In the genomic region with DNA sequence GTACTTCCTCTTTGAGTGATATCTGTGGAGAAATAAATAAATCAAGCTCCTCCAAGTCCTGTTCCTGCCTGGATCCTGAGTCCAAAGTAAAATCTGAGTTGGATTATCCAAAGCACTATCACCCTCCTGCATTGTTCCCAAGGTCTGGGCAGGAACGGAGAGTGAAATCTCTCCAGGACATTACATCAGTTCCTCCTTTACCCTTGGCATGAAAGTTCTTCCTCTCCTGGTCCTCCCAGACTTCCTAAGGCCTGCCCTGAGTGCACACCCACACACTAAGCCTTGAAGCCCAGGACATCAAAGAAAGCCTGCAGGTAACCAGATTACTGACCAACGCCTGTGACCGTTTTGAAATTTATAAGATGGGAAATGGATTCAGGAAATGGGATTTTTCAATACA, we compare ENCODE assay signal across 10 cellular contexts.
DNase-seq lines count a peak whose midpoint lies in the region; ATAC-seq lines count a peak whose summit lies in the region.
"Had no signal": no experiment of that assay in that cellular context is flagged by ENCODE, and none has a peak within 500 bp of the region (broad histone marks: within the 10 kb centered on the region; RNA-seq: fewer than 3 reads in every experiment).

No MANE protein-coding gene starts in this region.

- no peak overlapping the region for H3K14ac ChIP-seq in mesenchymal stem cell (ENCODE audit: low read length in 2 of 2)

- peaks cover 10% of the 10 kb centered on the region for H3K9me3 Mint-ChIP-seq in dendritic cell treated with granulocyte-macrophage colony-stimulating factor and Interleukin-4, amounts not matched to agents 40 ng/mL and 50 ng/mL, for 4 days
- peaks cover 0 to 31% (median 11%) of the 10 kb centered on the region in 9 donors for H3K9me3 Mint-ChIP-seq in naive thymus-derived CD8-positive, alpha-beta T cell

- H4K91ac ChIP-seq in mesenchymal stem cell (ENCODE audit: low read length), result no peak overlapping the region

- H3K4me1 ChIP-seq in mesenchymal stem cell (ENCODE audit: control insufficient read depth, insufficient read depth, low read depth, low read length) (peaks cover 3% of the 10 kb centered on the region), subcutaneous abdominal adipose tissue (ENCODE audit: control insufficient read depth in 5 of 5, insufficient read depth in 5 of 5, low read length in 5 of 5) (peaks cover 9 to 53% (median 42%) of the 10 kb centered on the region in 5 donors)

- no peak overlapping the region for H2BK120ac ChIP-seq in mesenchymal stem cell (ENCODE audit: low read depth, low read length)

- no peak overlapping the region for H3K4me3 ChIP-seq in MG63
- peak overlapping the region in 1 of 2 experiments; percentile 20 for H3K4me3 ChIP-seq in mesenchymal stem cell (ENCODE audit: insufficient read depth in 1 of 2, low read depth in 1 of 2, low read length in 2 of 2)
- H3K4me3 ChIP-seq in subcutaneous abdominal adipose tissue (ENCODE audit: low read depth in 1 of 5, low read length in 5 of 5), result peak overlapping the region in 1 of 5 donors; percentile 5

- H3K4ac ChIP-seq in mesenchymal stem cell (ENCODE audit: low read depth in 1 of 2, low read length in 2 of 2), result no peak overlapping the region

- 61% methylated on average over 1 of the region's 3 CpGs for WGBS in mesenchymal stem cell

- H3K9me3 ChIP-seq in MG63, result no peaks in the 10 kb centered on the region
- peaks cover 14% of the 10 kb centered on the region for H3K9me3 ChIP-seq in mesenchymal stem cell (ENCODE audit: control insufficient read depth, low read length)
- H3K9me3 ChIP-seq in subcutaneous abdominal adipose tissue (ENCODE audit: control insufficient read depth in 5 of 5, low read length in 5 of 5), result peaks cover 3 to 12% (median 6%) of the 10 kb centered on the region in 5 donors

- peak overlapping the region; percentile 82 for H3K9ac ChIP-seq in mesenchymal stem cell (ENCODE audit: low read length)
- H3K9ac ChIP-seq in subcutaneous abdominal adipose tissue (ENCODE audit: low read length in 5 of 5), result peak overlapping the region in 3 of 5 donors; percentile 32 to 57 (median 54)

- POLR2A ChIA-PET in naive thymus-derived CD8-positive, alpha-beta T cell (lab: Charles Lee), result no interaction called here

- H2AK5ac ChIP-seq in mesenchymal stem cell (ENCODE audit: low read length, severe bottlenecking), result no peak overlapping the region

- H3K36me3 Mint-ChIP-seq in dendritic cell treated with granulocyte-macrophage colony-stimulating factor and Interleukin-4, amounts not matched to agents 40 ng/mL and 50 ng/mL, for 4 days (ENCODE audit: low read depth), result peaks cover 100% of the 10 kb centered on the region
- peaks cover 37 to 53% (median 40%) of the 10 kb centered on the region in 3 donors for H3K36me3 Mint-ChIP-seq in naive thymus-derived CD8-positive, alpha-beta T cell

- no peak overlapping the region for H2BK12ac ChIP-seq in mesenchymal stem cell (ENCODE audit: low read length in 2 of 2)

- H2BK5ac ChIP-seq in mesenchymal stem cell (ENCODE audit: low read depth, low read length, poor library complexity, severe bottlenecking), result no peak overlapping the region

- H3K27me3 Mint-ChIP-seq in dendritic cell treated with granulocyte-macrophage colony-stimulating factor and Interleukin-4, amounts not matched to agents 40 ng/mL and 50 ng/mL, for 4 days, result no peaks in the 10 kb centered on the region
- no peaks in the 10 kb centered on the region for H3K27me3 Mint-ChIP-seq in naive thymus-derived CD8-positive, alpha-beta T cell

- DNase-seq in MG63, result peak; percentile 31
- no peak for DNase-seq in mesenchymal stem cell
- DNase-seq in putamen (ENCODE audit: low spot score), result no peak
- no peak for DNase-seq in naive thymus-derived CD8-positive, alpha-beta T cell
- no peak for DNase-seq in NCI-H1417 (lab: John Stamatoyannopoulos, UW)
- no peak for DNase-seq in glomerular visceral epithelial cell (ENCODE audit: extremely low spot score)
- DNase-seq: activated T-cell treated with anti-CD3 and anti-CD28 coated beads, Interleukin-2, amount 50 U/mL, for 4 hours; NCI-H2227 treated with DMSO at 0.1 percent for 48 hours had no signal

- intact Hi-C loops in dendritic cell treated with granulocyte-macrophage colony-stimulating factor and Interleukin-4, amounts not matched to agents 40 ng/mL and 50 ng/mL, for 4 days (cut with micrococcal nuclease), result no loop called here

- no peak overlapping the region for H3K18ac ChIP-seq in mesenchymal stem cell (ENCODE audit: low read depth in 1 of 2, low read length in 2 of 2)

- H3K27me3 ChIP-seq in MG63, result no peaks in the 10 kb centered on the region
- H3K27me3 ChIP-seq in mesenchymal stem cell (ENCODE audit: control insufficient read depth in 1 of 2, insufficient read depth in 1 of 2, low read length in 2 of 2), result no peaks in the 10 kb centered on the region
- H3K27me3 ChIP-seq in subcutaneous abdominal adipose tissue (ENCODE audit: control insufficient read depth in 5 of 5, insufficient read depth in 4 of 5, low read length in 5 of 5), result no peaks in the 10 kb centered on the region

- no peak overlapping the region for H4K8ac ChIP-seq in mesenchymal stem cell (ENCODE audit: low read length)

- H3K4me3 Mint-ChIP-seq in dendritic cell treated with granulocyte-macrophage colony-stimulating factor and Interleukin-4, amounts not matched to agents 40 ng/mL and 50 ng/mL, for 4 days, result no peak overlapping the region
- H3K4me3 Mint-ChIP-seq in naive thymus-derived CD8-positive, alpha-beta T cell, result no peak overlapping the region
- H3K4me3 Mint-ChIP-seq: activated T-cell treated with anti-CD3 and anti-CD28 coated beads, Interleukin-2, amount 50 U/mL, for 4 hours had no signal

- no peak for ATAC-seq in naive thymus-derived CD8-positive, alpha-beta T cell
- ATAC-seq: activated T-cell treated with anti-CD3 and anti-CD28 coated beads, Interleukin-2, amount 50 U/mL, for 4 hours had no signal

- H3K36me3 ChIP-seq in MG63 (no peaks in the 10 kb centered on the region), mesenchymal stem cell (ENCODE audit: control insufficient read depth in 1 of 2, insufficient read depth in 2 of 2, low read depth in 1 of 2, low read length in 2 of 2) (peaks cover 9 to 31% of the 10 kb centered on the region in 2 experiments), subcutaneous abdominal adipose tissue (ENCODE audit: control insufficient read depth in 5 of 5, insufficient read depth in 5 of 5, low read length in 5 of 5) (peaks cover 0 to 6% (median 3%) of the 10 kb centered on the region in 5 donors)

- H3K4me2 ChIP-seq in mesenchymal stem cell (ENCODE audit: low read length, poor library complexity, severe bottlenecking), result no peak overlapping the region

- H3K27ac ChIP-seq in mesenchymal stem cell (ENCODE audit: low read length, poor library complexity, severe bottlenecking) (no peak overlapping the region), subcutaneous abdominal adipose tissue (ENCODE audit: low read depth, low read length) (peak overlapping the region; percentile 73)

- no peak overlapping the region for H3K23ac ChIP-seq in mesenchymal stem cell (ENCODE audit: low read length in 2 of 2)

- peaks cover 38% of the 10 kb centered on the region for H3K79me1 ChIP-seq in mesenchymal stem cell (replicated peaks; ENCODE audit: low read length, poor library complexity, severe bottlenecking)

- H3K27ac Mint-ChIP-seq in dendritic cell treated with granulocyte-macrophage colony-stimulating factor and Interleukin-4, amounts not matched to agents 40 ng/mL and 50 ng/mL, for 4 days, result peak overlapping the region; percentile 88
- peak overlapping the region in 1 of 10 donors; percentile 13 for H3K27ac Mint-ChIP-seq in naive thymus-derived CD8-positive, alpha-beta T cell

- no peak overlapping the region for H2AFZ ChIP-seq in mesenchymal stem cell (ENCODE audit: low read depth, low read length)

- no peak overlapping the region for H2BK15ac ChIP-seq in mesenchymal stem cell (ENCODE audit: low read depth, poor library complexity, severe bottlenecking)

- H3K4me1 Mint-ChIP-seq in dendritic cell treated with granulocyte-macrophage colony-stimulating factor and Interleukin-4, amounts not matched to agents 40 ng/mL and 50 ng/mL, for 4 days (ENCODE audit: low read depth), result peaks cover 57% of the 10 kb centered on the region
- H3K4me1 Mint-ChIP-seq in naive thymus-derived CD8-positive, alpha-beta T cell, result peaks cover 0 to 7% (median 2%) of the 10 kb centered on the region in 4 donors
